In the genomic region with DNA sequence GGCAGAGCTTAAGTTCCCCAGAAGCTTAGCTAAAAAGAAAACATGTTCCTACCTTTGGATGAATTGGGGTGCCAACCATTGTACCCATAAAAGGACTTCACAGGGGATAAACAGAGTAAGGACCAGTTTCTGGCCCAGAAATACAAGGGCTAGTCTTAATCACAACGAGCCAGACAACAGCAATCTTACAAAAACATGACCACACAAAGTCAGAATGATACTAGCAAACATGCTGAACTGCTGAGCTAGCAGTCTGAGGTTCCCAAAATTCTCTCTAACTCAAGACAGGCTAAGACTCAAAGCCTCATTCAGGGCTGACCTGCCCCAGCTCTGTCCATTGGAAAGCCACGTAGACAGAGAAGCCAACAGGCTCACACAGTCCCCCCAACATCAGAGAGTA, we compare ENCODE assay signal across 1 cellular context.
TF ChIP-seq lines count a peak whose summit lies in the region.

No MANE protein-coding gene starts in this region.

TF ChIP-seq in WTC11, 78 proteins besides CTCF, POLR2A, EP300 and RAD21 (continued from another document):
- TF ChIP-seq, protein P1, sequence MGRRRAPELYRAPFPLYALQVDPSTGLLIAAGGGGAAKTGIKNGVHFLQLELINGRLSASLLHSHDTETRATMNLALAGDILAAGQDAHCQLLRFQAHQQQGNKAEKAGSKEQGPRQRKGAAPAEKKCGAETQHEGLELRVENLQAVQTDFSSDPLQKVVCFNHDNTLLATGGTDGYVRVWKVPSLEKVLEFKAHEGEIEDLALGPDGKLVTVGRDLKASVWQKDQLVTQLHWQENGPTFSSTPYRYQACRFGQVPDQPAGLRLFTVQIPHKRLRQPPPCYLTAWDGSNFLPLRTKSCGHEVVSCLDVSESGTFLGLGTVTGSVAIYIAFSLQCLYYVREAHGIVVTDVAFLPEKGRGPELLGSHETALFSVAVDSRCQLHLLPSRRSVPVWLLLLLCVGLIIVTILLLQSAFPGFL (CRISPR knock-in tag; IDR thresholded peaks at IDR 0.05; ENCODE audit: borderline replicate concordance), result no peak
- TF ChIP-seq SP1 (CRISPR knock-in tag; conservative IDR thresholded peaks at IDR 0.05), result no peak
- no peak for TF ChIP-seq NFE2L1 (CRISPR knock-in tag; IDR thresholded peaks at IDR 0.05)
- no peak for TF ChIP-seq GABPB1 (CRISPR knock-in tag; IDR thresholded peaks at IDR 0.05)
